Comparison of ENCODE assay signal across 9 cellular contexts in genomic region chr7:81447351-81447952, GRCh38.
DNase-seq lines count a peak whose midpoint lies in the region; ATAC-seq and TF ChIP-seq lines count a peak whose summit lies in the region.
"Had no signal": no experiment of that assay in that cellular context is flagged by ENCODE, and none has a peak within 500 bp of the region (broad histone marks: within the 10 kb centered on the region; RNA-seq: fewer than 3 reads in every experiment).

No MANE protein-coding gene starts in this region.

- intact Hi-C loops in gastrocnemius medialis (cut with DNase I; ENCODE audit: low total_unique reads), result no loop called here

- H3K27ac ChIP-seq in gastrocnemius medialis, result no peak overlapping the region
- H3K27ac ChIP-seq: HL-60 had no signal

- H3K4me3 ChIP-seq in foreskin fibroblast (ENCODE audit: low read depth in 1 of 2, low read length in 2 of 2), result no peak overlapping the region
- H3K4me3 ChIP-seq in gastrocnemius medialis, result no peak overlapping the region

- TF ChIP-seq CTCF in foreskin fibroblast (IDR thresholded peaks at IDR 0.05; ENCODE audit: low read depth, low read length) (peak; percentile 43), gastrocnemius medialis (IDR thresholded peaks at IDR 0.05 in 4 of 5, conservative IDR thresholded peaks at IDR 0.05 in 1 of 5) (no peak)

- H3K9me3 ChIP-seq in gastrocnemius medialis, result no peaks in the 10 kb centered on the region

- ATAC-seq in gastrocnemius medialis, result no peak
- ATAC-seq in GM21526 (IDR thresholded peaks at IDR 0.05; ENCODE audit: low FRiP score, unreplicated experiment), result no peak

- in situ Hi-C loops in Caki2 (cut with HindIII; ENCODE audit: low pct_unique_long_range_greater_than_20kb, low sequenced_read_pairs), result loop anchor here (25.0 kb wide), 1 partner anchor 535 kb away; the partner anchor contains the start of gene SEMA3C
- in situ Hi-C loops in SK-MEL-5 (cut with HindIII; ENCODE audit: low pct_unique_long_range_greater_than_20kb, low sequenced_read_pairs), result no loop called here
- in situ Hi-C loops in gastrocnemius medialis (cut with MboI; ENCODE audit: low sequenced_read_pairs in 4 of 4), result no loop called here

- DNase-seq in Caki2 (ENCODE audit: low read depth) (peak; percentile 45), LHCN-M2 (ENCODE audit: low read depth) (peak; percentile 78), SK-MEL-5 (ENCODE audit: low read depth, low spot score) (peak; percentile 90), foreskin fibroblast (peak; percentile 51 to 75), ureter (ENCODE audit: low spot score) (peak; percentile 56), gastrocnemius medialis (no peak), mesenteric fat pad (ENCODE audit: low spot score) (no peak)

- TF ChIP-seq POLR2A in gastrocnemius medialis (IDR thresholded peaks at IDR 0.05), result no peak

- no peaks in the 10 kb centered on the region for H3K27me3 ChIP-seq in gastrocnemius medialis

- no peaks in the 10 kb centered on the region for H3K36me3 ChIP-seq in gastrocnemius medialis

- H3K4me1 ChIP-seq in gastrocnemius medialis, result no peaks in the 10 kb centered on the region

Comparison
In these comparisons a context has a peak if more than half of its experiments do, and no peak if none do; other contexts are left out.
1. DNase-seq: peak in Caki2 (single experiment), LHCN-M2 (single experiment), SK-MEL-5 (single experiment), foreskin fibroblast (2 of 2) and ureter (single experiment); none in gastrocnemius medialis (0 of 2) and mesenteric fat pad (single experiment).